ENCODE assay signal across 1 cellular context in genomic region chr12:133080619-133081407, GRCh38.
TF ChIP-seq lines count a peak whose summit lies in the region.

Gene ZNF140, plus strand, starts transcription at chr12:133080923. Its CDS starts 398 bp downstream, at chr12:133081321.

TF ChIP-seq in HEK293, 187 proteins besides CTCF, POLR2A, EP300 and RAD21 (continued from another document and continues in another):
- TF ChIP-seq ZBTB20 (tag by site-specific recombination; IDR thresholded peaks at IDR 0.05) (peak; percentile 97), SETDB1 (IDR thresholded peaks at IDR 0.05; ENCODE audit: insufficient read length, low read length) (no peak), ZNF121 (tag by site-specific recombination; IDR thresholded peaks at IDR 0.05) (no peak), ZNF202 (tag by site-specific recombination; IDR thresholded peaks at IDR 0.05; ENCODE audit: borderline replicate concordance) (no peak), ZNF155 (tag by site-specific recombination; IDR thresholded peaks at IDR 0.05) (no peak), ZNF560 (tag by site-specific recombination; IDR thresholded peaks at IDR 0.05; ENCODE audit: borderline replicate concordance) (no peak), BCL11B (tag by site-specific recombination; IDR thresholded peaks at IDR 0.05; ENCODE audit: low read depth) (no peak), ZNF324 (tag by site-specific recombination; IDR thresholded peaks at IDR 0.05) (peak; percentile 85), ZNF501 (tag by site-specific recombination; IDR thresholded peaks at IDR 0.05) (peak; percentile 77), ZNF624 (tag by site-specific recombination; IDR thresholded peaks at IDR 0.05) (no peak), ZNF677 (tag by site-specific recombination; IDR thresholded peaks at IDR 0.05) (no peak), ZSCAN18 (tag by site-specific recombination; IDR thresholded peaks at IDR 0.05) (no peak), ZNF175 (tag by site-specific recombination; IDR thresholded peaks at IDR 0.05) (no peak), GLI4 (tag by site-specific recombination; IDR thresholded peaks at IDR 0.05) (no peak), TCF7L2 (IDR thresholded peaks at IDR 0.05; ENCODE audit: borderline replicate concordance, low read depth, low read length) (no peak), ZNF777 (tag by site-specific recombination; IDR thresholded peaks at IDR 0.05; ENCODE audit: borderline replicate concordance) (no peak), ZIC2 (tag by site-specific recombination; IDR thresholded peaks at IDR 0.05) (peak; percentile 60), MZF1 (tag by site-specific recombination; IDR thresholded peaks at IDR 0.05; ENCODE audit: borderline replicate concordance) (no peak), ZBTB49 (tag by site-specific recombination; IDR thresholded peaks at IDR 0.05; ENCODE audit: low read depth) (no peak), ZNF280C (tag by site-specific recombination; IDR thresholded peaks at IDR 0.05) (no peak), ZNF404 (tag by site-specific recombination; IDR thresholded peaks at IDR 0.05) (no peak), ZNF518A (tag by site-specific recombination; conservative IDR thresholded peaks at IDR 0.05; ENCODE audit: low read depth) (no peak), ZNF132 (tag by site-specific recombination; IDR thresholded peaks at IDR 0.05; ENCODE audit: borderline replicate concordance) (no peak), ZFP69B (tag by site-specific recombination; IDR thresholded peaks at IDR 0.05) (peak; percentile 38; the same call in 1 of the 2 replicates), ZNF311 (tag by site-specific recombination; IDR thresholded peaks at IDR 0.05; ENCODE audit: borderline replicate concordance) (no peak), ZSCAN23 (tag by site-specific recombination; IDR thresholded peaks at IDR 0.05) (no peak), ZNF473 (tag by site-specific recombination; IDR thresholded peaks at IDR 0.05) (no peak), PRDM6 (tag by site-specific recombination; IDR thresholded peaks at IDR 0.05) (no peak)
- TF ChIP-seq, protein P1, sequence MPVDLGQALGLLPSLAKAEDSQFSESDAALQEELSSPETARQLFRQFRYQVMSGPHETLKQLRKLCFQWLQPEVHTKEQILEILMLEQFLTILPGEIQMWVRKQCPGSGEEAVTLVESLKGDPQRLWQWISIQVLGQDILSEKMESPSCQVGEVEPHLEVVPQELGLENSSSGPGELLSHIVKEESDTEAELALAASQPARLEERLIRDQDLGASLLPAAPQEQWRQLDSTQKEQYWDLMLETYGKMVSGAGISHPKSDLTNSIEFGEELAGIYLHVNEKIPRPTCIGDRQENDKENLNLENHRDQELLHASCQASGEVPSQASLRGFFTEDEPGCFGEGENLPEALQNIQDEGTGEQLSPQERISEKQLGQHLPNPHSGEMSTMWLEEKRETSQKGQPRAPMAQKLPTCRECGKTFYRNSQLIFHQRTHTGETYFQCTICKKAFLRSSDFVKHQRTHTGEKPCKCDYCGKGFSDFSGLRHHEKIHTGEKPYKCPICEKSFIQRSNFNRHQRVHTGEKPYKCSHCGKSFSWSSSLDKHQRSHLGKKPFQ (tag by site-specific recombination; IDR thresholded peaks at IDR 0.05), result no peak
- TF ChIP-seq, protein P2, sequence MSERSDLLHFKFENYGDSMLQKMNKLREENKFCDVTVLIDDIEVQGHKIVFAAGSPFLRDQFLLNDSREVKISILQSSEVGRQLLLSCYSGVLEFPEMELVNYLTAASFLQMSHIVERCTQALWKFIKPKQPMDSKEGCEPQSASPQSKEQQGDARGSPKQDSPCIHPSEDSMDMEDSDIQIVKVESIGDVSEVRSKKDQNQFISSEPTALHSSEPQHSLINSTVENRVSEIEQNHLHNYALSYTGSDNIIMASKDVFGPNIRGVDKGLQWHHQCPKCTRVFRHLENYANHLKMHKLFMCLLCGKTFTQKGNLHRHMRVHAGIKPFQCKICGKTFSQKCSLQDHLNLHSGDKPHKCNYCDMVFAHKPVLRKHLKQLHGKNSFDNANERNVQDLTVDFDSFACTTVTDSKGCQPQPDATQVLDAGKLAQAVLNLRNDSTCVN (tag by site-specific recombination; optimal IDR thresholded peaks at IDR 0.05), result peak; percentile 71
- TF ChIP-seq, protein P3, sequence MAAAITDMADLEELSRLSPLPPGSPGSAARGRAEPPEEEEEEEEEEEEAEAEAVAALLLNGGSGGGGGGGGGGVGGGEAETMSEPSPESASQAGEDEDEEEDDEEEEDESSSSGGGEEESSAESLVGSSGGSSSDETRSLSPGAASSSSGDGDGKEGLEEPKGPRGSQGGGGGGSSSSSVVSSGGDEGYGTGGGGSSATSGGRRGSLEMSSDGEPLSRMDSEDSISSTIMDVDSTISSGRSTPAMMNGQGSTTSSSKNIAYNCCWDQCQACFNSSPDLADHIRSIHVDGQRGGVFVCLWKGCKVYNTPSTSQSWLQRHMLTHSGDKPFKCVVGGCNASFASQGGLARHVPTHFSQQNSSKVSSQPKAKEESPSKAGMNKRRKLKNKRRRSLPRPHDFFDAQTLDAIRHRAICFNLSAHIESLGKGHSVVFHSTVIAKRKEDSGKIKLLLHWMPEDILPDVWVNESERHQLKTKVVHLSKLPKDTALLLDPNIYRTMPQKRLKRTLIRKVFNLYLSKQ (tag by site-specific recombination; IDR thresholded peaks at IDR 0.05; ENCODE audit: borderline replicate concordance), result no peak
- TF ChIP-seq, protein P4, sequence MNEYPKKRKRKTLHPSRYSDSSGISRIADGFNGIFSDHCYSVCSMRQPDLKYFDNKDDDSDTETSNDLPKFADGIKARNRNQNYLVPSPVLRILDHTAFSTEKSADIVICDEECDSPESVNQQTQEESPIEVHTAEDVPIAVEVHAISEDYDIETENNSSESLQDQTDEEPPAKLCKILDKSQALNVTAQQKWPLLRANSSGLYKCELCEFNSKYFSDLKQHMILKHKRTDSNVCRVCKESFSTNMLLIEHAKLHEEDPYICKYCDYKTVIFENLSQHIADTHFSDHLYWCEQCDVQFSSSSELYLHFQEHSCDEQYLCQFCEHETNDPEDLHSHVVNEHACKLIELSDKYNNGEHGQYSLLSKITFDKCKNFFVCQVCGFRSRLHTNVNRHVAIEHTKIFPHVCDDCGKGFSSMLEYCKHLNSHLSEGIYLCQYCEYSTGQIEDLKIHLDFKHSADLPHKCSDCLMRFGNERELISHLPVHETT (tag by site-specific recombination; IDR thresholded peaks at IDR 0.05), result no peak
- TF ChIP-seq, protein P5, sequence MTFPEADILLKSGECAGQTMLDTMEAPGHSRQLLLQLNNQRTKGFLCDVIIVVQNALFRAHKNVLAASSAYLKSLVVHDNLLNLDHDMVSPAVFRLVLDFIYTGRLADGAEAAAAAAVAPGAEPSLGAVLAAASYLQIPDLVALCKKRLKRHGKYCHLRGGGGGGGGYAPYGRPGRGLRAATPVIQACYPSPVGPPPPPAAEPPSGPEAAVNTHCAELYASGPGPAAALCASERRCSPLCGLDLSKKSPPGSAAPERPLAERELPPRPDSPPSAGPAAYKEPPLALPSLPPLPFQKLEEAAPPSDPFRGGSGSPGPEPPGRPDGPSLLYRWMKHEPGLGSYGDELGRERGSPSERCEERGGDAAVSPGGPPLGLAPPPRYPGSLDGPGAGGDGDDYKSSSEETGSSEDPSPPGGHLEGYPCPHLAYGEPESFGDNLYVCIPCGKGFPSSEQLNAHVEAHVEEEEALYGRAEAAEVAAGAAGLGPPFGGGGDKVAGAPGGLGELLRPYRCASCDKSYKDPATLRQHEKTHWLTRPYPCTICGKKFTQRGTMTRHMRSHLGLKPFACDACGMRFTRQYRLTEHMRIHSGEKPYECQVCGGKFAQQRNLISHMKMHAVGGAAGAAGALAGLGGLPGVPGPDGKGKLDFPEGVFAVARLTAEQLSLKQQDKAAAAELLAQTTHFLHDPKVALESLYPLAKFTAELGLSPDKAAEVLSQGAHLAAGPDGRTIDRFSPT (tag by site-specific recombination; IDR thresholded peaks at IDR 0.05), result 0 out of 2 replicates have a peak, but pooled peaks have one; percentile 15
